Comparison of ENCODE assay signal across 26 cellular contexts in genomic region chr17:41082565-41083136, GRCh38. TPM values are rescaled to one million over a fixed set of nuclear protein-coding genes. Genes with fewer than 3 reads are reported as not detected.
DNase-seq lines count a peak whose midpoint lies in the region; ATAC-seq, FAIRE-seq and TF ChIP-seq lines count a peak whose summit lies in the region.
"Had no signal": no experiment of that assay in that cellular context is flagged by ENCODE, and none has a peak within 500 bp of the region (broad histone marks: within the 10 kb centered on the region; RNA-seq: fewer than 3 reads in every experiment).

No MANE protein-coding gene starts in this region.

- H4K20me1 ChIP-seq in astrocyte (ENCODE audit: insufficient read depth, low read length): no peaks in the 10 kb centered on the region

- no peak overlapping the region for H3K4me3 Mint-ChIP-seq in astrocyte (ENCODE audit: unreplicated experiment)
- H3K4me3 Mint-ChIP-seq: activated B cell treated with CpG ODN at 0.5 μM for 24 hours; activated CD4-positive, alpha-beta memory T cell treated with anti-CD3 and anti-CD28 coated beads for 36 hours had no signal

- no peak for TF ChIP-seq CTCF in astrocyte (IDR thresholded peaks at IDR 0.05; ENCODE audit: insufficient read depth, low read depth, low read length)

- H3K27me3 ChIP-seq in astrocyte (ENCODE audit: insufficient read depth, low read length) (no peaks in the 10 kb centered on the region), trophoblast cell (ENCODE audit: insufficient read depth, low read length) (no peaks in the 10 kb centered on the region)
- H3K27me3 ChIP-seq: esophagus squamous epithelium, MG63, testis had no signal

- no peak overlapping the region for H3K14ac ChIP-seq in trophoblast cell (ENCODE audit: low read length)

- no peak overlapping the region for H3K4ac ChIP-seq in trophoblast cell (ENCODE audit: low read depth, low read length)

- no peaks in the 10 kb centered on the region for H3K79me2 ChIP-seq in astrocyte (ENCODE audit: insufficient read depth, low read length)
- H3K79me2 ChIP-seq in trophoblast cell (ENCODE audit: control insufficient read depth, insufficient read depth, low read length, poor library complexity): no peaks in the 10 kb centered on the region

- H3K27ac Mint-ChIP-seq in astrocyte (ENCODE audit: unreplicated experiment): peak overlapping the region; percentile 10
- H3K27ac Mint-ChIP-seq: activated B cell treated with CpG ODN at 0.5 μM for 24 hours; activated CD4-positive, alpha-beta memory T cell treated with anti-CD3 and anti-CD28 coated beads for 36 hours had no signal

- H3K4me2 ChIP-seq in astrocyte (ENCODE audit: low read length) (no peak overlapping the region), trophoblast cell (ENCODE audit: low read length) (no peak overlapping the region)

- no peak overlapping the region for H3K18ac ChIP-seq in trophoblast cell (ENCODE audit: low read length)

- H2AFZ ChIP-seq in astrocyte (ENCODE audit: low read depth, low read length) (no peak overlapping the region), trophoblast cell (ENCODE audit: insufficient read depth, low read length, poor library complexity) (no peak overlapping the region)

- H4K91ac ChIP-seq in trophoblast cell (ENCODE audit: low read depth, low read length): no peak overlapping the region

- no peaks in the 10 kb centered on the region for H3K36me3 Mint-ChIP-seq in astrocyte (ENCODE audit: low read depth, unreplicated experiment)
- H3K36me3 Mint-ChIP-seq: activated CD4-positive, alpha-beta memory T cell treated with anti-CD3 and anti-CD28 coated beads for 36 hours had no signal

- H4K12ac ChIP-seq in trophoblast cell (ENCODE audit: low read depth, low read length): no peak overlapping the region

- no CpG with 5 or more reads among the region's 5 CpGs for WGBS in trophoblast cell (ENCODE audit: extremely low coverage, insufficient coverage, insufficient read length)

- H3K4me1 Mint-ChIP-seq in astrocyte (ENCODE audit: low read depth, unreplicated experiment): peaks cover 19% of the 10 kb centered on the region
- H3K4me1 Mint-ChIP-seq: activated B cell treated with CpG ODN at 0.5 μM for 24 hours had no signal

- H3K4me1 ChIP-seq in astrocyte (ENCODE audit: insufficient read depth, low read length) (no peaks in the 10 kb centered on the region), trophoblast cell (ENCODE audit: control insufficient read depth in 1 of 2, insufficient read depth in 2 of 2, low read length in 2 of 2) (no peaks in the 10 kb centered on the region)
- H3K4me1 ChIP-seq: esophagus squamous epithelium, left ventricle myocardium inferior, testis had no signal

- ATAC-seq in HG03045 (IDR thresholded peaks at IDR 0.05; ENCODE audit: unreplicated experiment): no peak
- ATAC-seq in GM21786 (IDR thresholded peaks at IDR 0.05; ENCODE audit: unreplicated experiment): no peak

- H3K9ac ChIP-seq in astrocyte (ENCODE audit: low read length) (no peak overlapping the region), trophoblast cell (ENCODE audit: low read length) (no peak overlapping the region)

- no peak overlapping the region for H3K4me3 ChIP-seq in astrocyte (ENCODE audit: insufficient read depth, low read depth, low read length)
- no peak overlapping the region for H3K4me3 ChIP-seq in trophoblast cell (ENCODE audit: low read depth, low read length)
- H3K4me3 ChIP-seq: esophagus squamous epithelium, left ventricle myocardium inferior, MG63, testis had no signal

- peak; percentile 58 for FAIRE-seq in astrocyte (lab: Jason Lieb, UNC)

- H4K8ac ChIP-seq in trophoblast cell (ENCODE audit: low read depth, low read length): no peak overlapping the region

- no peak overlapping the region for H2BK120ac ChIP-seq in trophoblast cell (ENCODE audit: insufficient read depth, low read length, poor library complexity)

- no peaks in the 10 kb centered on the region for H3K79me1 ChIP-seq in trophoblast cell (ENCODE audit: low read length)

- H3K27me3 Mint-ChIP-seq in astrocyte (ENCODE audit: low read depth, unreplicated experiment): no peaks in the 10 kb centered on the region

- no peak overlapping the region for H3K23ac ChIP-seq in trophoblast cell (ENCODE audit: low read length)

- peak; percentile 84 for DNase-seq in EL
- peak; percentile 78 for DNase-seq in NCI-H226
- peak; percentile 29 for DNase-seq in astrocyte (ENCODE audit: low read depth)
- DNase-seq in trophoblast cell: peak; percentile 38 to 70
- no peak for DNase-seq in NCI-H1092 (lab: John Stamatoyannopoulos, UW)
- DNase-seq: activated B cell treated with CpG ODN at 0.5 μM for 24 hours; activated CD4-positive, alpha-beta memory T cell treated with anti-CD3 and anti-CD28 coated beads for 36 hours; activated gamma-delta T cell treated with Interleukin-2 at 50 U/mL for 16 hours; activated T-cell treated with anti-CD3 and anti-CD28 coated beads for 4 hours; cerebellar nuclear complex; effector CD4-positive, alpha-beta T cell; esophagus squamous epithelium; GDM1; H7; head of caudate nucleus; left ventricle myocardium inferior; MG63; NCI-H146; NCI-H2227 treated with DMSO at 0.1 percent for 48 hours; T-helper 2 cell; testis had no signal

- H3K36me3 ChIP-seq in astrocyte (ENCODE audit: insufficient read depth, low read length) (no peaks in the 10 kb centered on the region), trophoblast cell (ENCODE audit: control insufficient read depth in 1 of 2, insufficient read depth in 2 of 2, low read length in 2 of 2) (no peaks in the 10 kb centered on the region)
- H3K36me3 ChIP-seq: esophagus squamous epithelium, left ventricle myocardium inferior, MG63 had no signal

- H3K27ac ChIP-seq in astrocyte (ENCODE audit: low read depth, low read length) (no peak overlapping the region), trophoblast cell (ENCODE audit: low read depth, low read length) (no peak overlapping the region)
- H3K27ac ChIP-seq: esophagus squamous epithelium, left ventricle myocardium inferior, testis had no signal

- H2BK5ac ChIP-seq in trophoblast cell (ENCODE audit: low read depth, low read length, poor library complexity): no peak overlapping the region

- no peaks in the 10 kb centered on the region for H3K9me3 Mint-ChIP-seq in astrocyte (ENCODE audit: unreplicated experiment)
- H3K9me3 Mint-ChIP-seq: activated B cell treated with CpG ODN at 0.5 μM for 24 hours; activated CD4-positive, alpha-beta memory T cell treated with anti-CD3 and anti-CD28 coated beads for 36 hours had no signal

- H2AK5ac ChIP-seq in trophoblast cell (ENCODE audit: low read length): no peak overlapping the region

- H3K9me3 ChIP-seq in astrocyte (ENCODE audit: insufficient read depth, low read depth, low read length) (no peaks in the 10 kb centered on the region), trophoblast cell (ENCODE audit: insufficient read depth, low read depth, low read length) (no peaks in the 10 kb centered on the region)
- H3K9me3 ChIP-seq: esophagus squamous epithelium, left ventricle myocardium inferior, MG63, testis had no signal

- no peak overlapping the region for H2BK12ac ChIP-seq in trophoblast cell (ENCODE audit: low read length)

RNA-seq across cellular contexts. Expression of gene KRTAP4-7, which starts 1.3 kb away (rescaled TPM):
- not detected in 2 replicates for total RNA-seq in astrocyte
- polyA plus RNA-seq in trophoblast cell (2013): not detected in 2 replicates
- total RNA-seq: activated B cell treated with CpG ODN at 0.5 μM for 24 hours; activated CD4-positive, alpha-beta memory T cell treated with anti-CD3 and anti-CD28 coated beads for 36 hours; esophagus squamous epithelium; H7; left ventricle myocardium inferior; mucosa of gallbladder; renal cortical epithelial cell; testis had no signal
- polyA plus RNA-seq: BJ had no signal

RNA-seq across cellular contexts. Expression of gene KRTAP4-8, which starts 15.3 kb away (rescaled TPM):
- not detected in 2 replicates for total RNA-seq in astrocyte
- polyA plus RNA-seq in trophoblast cell (2013): not detected in 2 replicates
- total RNA-seq: activated B cell treated with CpG ODN at 0.5 μM for 24 hours; activated CD4-positive, alpha-beta memory T cell treated with anti-CD3 and anti-CD28 coated beads for 36 hours; esophagus squamous epithelium; H7; left ventricle myocardium inferior; mucosa of gallbladder; renal cortical epithelial cell; testis had no signal
- polyA plus RNA-seq: BJ had no signal

RNA-seq across cellular contexts. Expression of gene KRTAP2-4, which starts 17.0 kb away (rescaled TPM):
- total RNA-seq in astrocyte: not detected in 2 replicates
- not detected in 2 replicates for polyA plus RNA-seq in trophoblast cell (2013)
- total RNA-seq: activated B cell treated with CpG ODN at 0.5 μM for 24 hours; activated CD4-positive, alpha-beta memory T cell treated with anti-CD3 and anti-CD28 coated beads for 36 hours; esophagus squamous epithelium; H7; left ventricle myocardium inferior; mucosa of gallbladder; renal cortical epithelial cell; testis had no signal
- polyA plus RNA-seq: BJ had no signal

RNA-seq across cellular contexts. Expression of gene KRTAP4-16, which starts 19.4 kb away (rescaled TPM):
- not detected in 2 replicates for total RNA-seq in astrocyte
- polyA plus RNA-seq in trophoblast cell (2013): not detected in 2 replicates
- total RNA-seq: activated B cell treated with CpG ODN at 0.5 μM for 24 hours; activated CD4-positive, alpha-beta memory T cell treated with anti-CD3 and anti-CD28 coated beads for 36 hours; esophagus squamous epithelium; H7; left ventricle myocardium inferior; mucosa of gallbladder; renal cortical epithelial cell; testis had no signal
- polyA plus RNA-seq: BJ had no signal

RNA-seq across cellular contexts. Expression of gene KRTAP4-9, which starts 22.5 kb away (rescaled TPM):
- total RNA-seq in astrocyte: not detected in 2 replicates
- polyA plus RNA-seq in trophoblast cell (2013): not detected in 2 replicates
- total RNA-seq: activated B cell treated with CpG ODN at 0.5 μM for 24 hours; activated CD4-positive, alpha-beta memory T cell treated with anti-CD3 and anti-CD28 coated beads for 36 hours; esophagus squamous epithelium; H7; left ventricle myocardium inferior; mucosa of gallbladder; renal cortical epithelial cell; testis had no signal
- polyA plus RNA-seq: BJ had no signal
